17 cellular contexts compared by ENCODE assay signal in genomic region chr7:63114371-63114985, GRCh38.
"Had no signal": no experiment of that assay in that cellular context is flagged by ENCODE, and none has a peak within 500 bp of the region (broad histone marks: within the 10 kb centered on the region; RNA-seq: fewer than 3 reads in every experiment).

No MANE protein-coding gene starts in this region.

- H3K4me1 ChIP-seq: heart left ventricle, psoas muscle, tibial nerve had no signal

- H3K36me3 ChIP-seq: heart left ventricle, neutrophil, tibial nerve had no signal

- FAIRE-seq: small intestine had no signal

- H3K27ac ChIP-seq: dorsolateral prefrontal cortex, heart left ventricle, neutrophil, psoas muscle, tibial nerve had no signal

- ATAC-seq: heart left ventricle; left lobe of liver; mucosa of descending colon; naive thymus-derived CD8-positive, alpha-beta T cell; psoas muscle had no signal

- DNase-seq: cortex of kidney; effector CD8-positive, alpha-beta T cell; hippocampal formation; kidney glomerular epithelial cell; mammary epithelial cell; naive thymus-derived CD8-positive, alpha-beta T cell; psoas muscle; retina; small intestine; stimulated activated CD4-positive, alpha-beta T cell treated with anti-CD3 and anti-CD28 coated beads, Interleukin-12 subunit alpha, Interleukin-12 subunit beta, amount 100 ng/mL, for 4 hours; stimulated activated naive CD4-positive, alpha-beta T cell treated with Interleukin-2 at 50 U/mL for 16 hours had no signal

- H3K9me3 ChIP-seq: psoas muscle had no signal

- H3K27me3 ChIP-seq: heart left ventricle, neutrophil, tibial nerve had no signal

- H3K4me3 ChIP-seq: dorsolateral prefrontal cortex, heart left ventricle, mucosa of descending colon, psoas muscle, tibial nerve had no signal
